ENCODE assay signal across 36 cellular contexts in genomic region chr5:148248894-148249293, GRCh38. TPM values are rescaled to one million over a fixed set of nuclear protein-coding genes. Genes with fewer than 3 reads are reported as not detected.
"Had no signal": no experiment of that assay in that cellular context is flagged by ENCODE, and none has a peak within 500 bp of the region (broad histone marks: within the 10 kb centered on the region; RNA-seq: fewer than 3 reads in every experiment).

No MANE protein-coding gene starts in this region.

- H3K79me2 ChIP-seq: hepatocyte, parathyroid adenoma had no signal

- H3K9me3 Mint-ChIP-seq: dendritic cell treated with granulocyte-macrophage colony-stimulating factor and Interleukin-4, amounts not matched to agents 40 ng/mL and 50 ng/mL, for 4 days; neural progenitor cell had no signal

- H3K9ac ChIP-seq: neural progenitor cell, parathyroid adenoma had no signal

- H3K27me3 ChIP-seq: colonic mucosa, gastroesophageal sphincter, heart left ventricle, hepatocyte, right atrium auricular region, thyroid gland, vagina had no signal

- H3K36me3 ChIP-seq: colonic mucosa, gastroesophageal sphincter, heart left ventricle, neural progenitor cell, right atrium auricular region, thyroid gland, vagina had no signal

- H3K4me2 ChIP-seq: hepatocyte, neural progenitor cell, smooth muscle cell had no signal

- H3K4me3 Mint-ChIP-seq: dendritic cell treated with granulocyte-macrophage colony-stimulating factor and Interleukin-4, amounts not matched to agents 40 ng/mL and 50 ng/mL, for 4 days; endodermal cell; mesothelial cell of epicardium; naive B cell; nephron; neural progenitor cell; stimulated activated naive CD8-positive, alpha-beta T cell treated with anti-CD3 and anti-CD28 coated beads, Interleukin-15, amount 100 ng/mL, for 72 hours had no signal

- FAIRE-seq: endothelial cell of umbilical vein, kidney had no signal

- DNase-seq: colonic mucosa; effector CD8-positive, alpha-beta T cell; endodermal cell; foreskin fibroblast; heart left ventricle; kidney; mesenchymal stem cell; mucosa of descending colon; naive B cell; stimulated activated CD4-positive, alpha-beta T cell treated with anti-CD3 and anti-CD28 coated beads, Interleukin-12 subunit alpha, Interleukin-12 subunit beta, amount 100 ng/mL, for 4 hours; stimulated activated CD4-positive, alpha-beta T cell treated with anti-CD3 and anti-CD28 coated beads, Interleukin-1b, Interleukin-23, amount 100 ng/mL, for 48 hours; stimulated activated CD4-positive, alpha-beta T cell treated with anti-CD3 and anti-CD28 coated beads, Interleukin-4, amount 100 ng/mL, for 1 hour; stimulated activated CD8-positive, alpha-beta memory T cell treated with anti-CD3 and anti-CD28 coated beads, Interleukin-4, amount 100 ng/mL, for 48 hours; stimulated activated naive CD4-positive, alpha-beta T cell; stimulated activated naive CD8-positive, alpha-beta T cell treated with anti-CD3 and anti-CD28 coated beads, Interleukin-15, amount 100 ng/mL, for 72 hours; thyroid gland; trophoblast cell had no signal

- H3K36me3 Mint-ChIP-seq: mesothelial cell of epicardium, naive B cell, neural progenitor cell had no signal

- H3K27ac Mint-ChIP-seq: dendritic cell treated with granulocyte-macrophage colony-stimulating factor and Interleukin-4, amounts not matched to agents 40 ng/mL and 50 ng/mL, for 4 days; endodermal cell; mesothelial cell of epicardium; naive B cell; nephron; neural progenitor cell; progenitor cell of endocrine pancreas; stimulated activated naive CD8-positive, alpha-beta T cell treated with anti-CD3 and anti-CD28 coated beads, Interleukin-15, amount 100 ng/mL, for 72 hours had no signal

- ATAC-seq: gastroesophageal sphincter; heart left ventricle; left lobe of liver; mucosa of descending colon; sciatic nerve; stimulated activated naive CD8-positive, alpha-beta T cell treated with anti-CD3 and anti-CD28 coated beads, Interleukin-15, amount 100 ng/mL, for 72 hours had no signal

- H3K4me1 ChIP-seq: colonic mucosa, gastroesophageal sphincter, heart left ventricle, neural progenitor cell, parathyroid adenoma, right atrium auricular region, thyroid gland, vagina had no signal

- H2AFZ ChIP-seq: hepatocyte, neural progenitor cell, parathyroid adenoma had no signal

- H3K9me3 ChIP-seq: colonic mucosa, gastroesophageal sphincter, mucosa of descending colon, thyroid gland, vagina had no signal

- H3K27ac ChIP-seq: colonic mucosa, gastroesophageal sphincter, heart left ventricle, hepatocyte, neural progenitor cell, parathyroid adenoma, right atrium auricular region, thyroid gland, vagina had no signal

- H3K4me1 Mint-ChIP-seq: endodermal cell; naive B cell; nephron; neural progenitor cell; stimulated activated naive CD8-positive, alpha-beta T cell treated with anti-CD3 and anti-CD28 coated beads, Interleukin-15, amount 100 ng/mL, for 72 hours had no signal

- H3K4me3 ChIP-seq: colonic mucosa, gastroesophageal sphincter, heart left ventricle, hepatocyte, lung, mucosa of descending colon, neural progenitor cell, right atrium auricular region, smooth muscle cell, thyroid gland, vagina had no signal

- H3K27me3 Mint-ChIP-seq: naive B cell; stimulated activated naive CD8-positive, alpha-beta T cell treated with anti-CD3 and anti-CD28 coated beads, Interleukin-15, amount 100 ng/mL, for 72 hours had no signal

RNA-seq across cellular contexts. Expression of gene MARCOL, which starts 10.6 kb away (rescaled TPM):
- total RNA-seq: endodermal cell, endothelial cell of umbilical vein, gastroesophageal sphincter, heart left ventricle, hepatocyte, kidney, left lobe of liver, liver, lung, mesothelial cell of epicardium, osteoblast, progenitor cell of endocrine pancreas, right atrium auricular region, sciatic nerve, temporal lobe, thyroid gland, ureter, vagina had no signal

RNA-seq across cellular contexts. Expression of gene SPINK13, which starts 19.7 kb away (rescaled TPM):
- total RNA-seq: endodermal cell, endothelial cell of umbilical vein, gastroesophageal sphincter, heart left ventricle, hepatocyte, left lobe of liver, liver, lung, mesothelial cell of epicardium, mucosa of descending colon, osteoblast, progenitor cell of endocrine pancreas, right atrium auricular region, sciatic nerve, smooth muscle cell, temporal lobe, thyroid gland, ureter, vagina had no signal

RNA-seq across cellular contexts. Expression of gene SPINK6, which starts 46.1 kb away (rescaled TPM):
- total RNA-seq: endodermal cell, endothelial cell of umbilical vein, gastroesophageal sphincter, heart left ventricle, hepatocyte, kidney, left lobe of liver, liver, lung, mesothelial cell of epicardium, osteoblast, progenitor cell of endocrine pancreas, right atrium auricular region, sciatic nerve, temporal lobe, thyroid gland, ureter, vagina had no signal
